ENCODE assay signal across 8 cellular contexts in the genomic region with DNA sequence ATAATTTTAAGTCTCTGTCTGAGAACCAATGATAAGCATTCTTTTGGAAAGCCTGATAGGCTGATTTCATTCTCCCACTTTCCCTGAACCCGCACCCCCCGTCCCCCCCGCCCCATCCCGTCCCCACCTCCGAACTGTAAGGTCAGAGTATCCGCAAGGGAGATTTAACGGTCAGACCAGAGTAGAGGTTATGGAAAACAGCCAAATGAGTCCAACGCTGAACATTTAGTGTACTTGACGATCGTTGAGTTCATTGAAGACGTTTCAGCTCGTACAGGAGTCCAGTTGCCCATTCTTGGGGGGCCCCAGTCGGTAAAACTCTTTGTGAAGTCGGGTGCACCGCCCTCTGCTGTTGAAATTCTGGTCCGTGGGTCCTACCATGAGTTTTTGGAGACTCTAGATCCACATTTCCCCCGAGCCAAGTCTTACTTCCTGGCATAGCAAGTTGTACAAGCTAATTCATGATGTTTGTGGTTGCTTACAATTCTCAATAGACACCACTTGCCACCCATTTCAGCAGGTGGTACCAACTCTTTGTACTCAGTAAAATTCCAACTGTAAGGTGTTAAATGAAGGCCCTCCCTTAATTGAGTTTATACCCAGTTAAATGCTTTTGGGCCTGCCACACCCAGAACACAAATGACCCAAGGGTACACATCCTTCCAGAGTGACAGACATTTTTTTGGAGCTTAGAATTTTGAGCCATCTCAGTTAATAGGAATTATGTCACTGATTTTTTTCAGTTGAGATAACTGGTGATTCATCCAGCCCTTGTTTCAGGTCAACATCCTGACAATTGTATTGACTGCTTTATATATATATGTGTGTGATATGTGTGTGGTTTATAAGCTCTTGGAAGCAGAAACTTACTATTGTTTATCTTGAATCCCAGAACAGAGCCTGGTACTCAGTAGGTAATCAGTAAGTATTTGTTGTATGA. TPM values are rescaled to one million over a fixed set of nuclear protein-coding genes. Genes with fewer than 3 reads are reported as not detected.
A peak's percentile ranks its signal among the peaks of the same experiment; 100 is the strongest.
DNase-seq lines count a peak whose midpoint lies in the region; ATAC-seq and TF ChIP-seq lines count a peak whose summit lies in the region.

No MANE protein-coding gene starts in this region.

- H3K4me1 Mint-ChIP-seq in stimulated activated naive CD8-positive, alpha-beta T cell treated with anti-CD3 and anti-CD28 coated beads, Interleukin-15, amount 100 ng/mL, for 72 hours: peaks cover 24% of the 10 kb centered on the region

- peaks cover 4% of the 10 kb centered on the region for H3K36me3 ChIP-seq in mucosa of descending colon (ENCODE audit: low read depth)

- DNase-seq in ACHN (peak; percentile 65), NCI-H69 (lab: John Stamatoyannopoulos, UW) (peak; percentile 51), epithelial cell of proximal tubule (ENCODE audit: low read depth) (no peak), mucosa of descending colon (peak in 2 of 3 donors; percentile 57 to 72)
- DNase-seq in activated CD8-positive, alpha-beta memory T cell treated with anti-CD3 and anti-CD28 coated beads, Interleukin-2, amount 50 U/mL, for 48 hours: peak; percentile 68
- peak; percentile 45 to 57 for DNase-seq in stimulated activated naive CD8-positive, alpha-beta T cell treated with anti-CD3 and anti-CD28 coated beads, Interleukin-15, amount 100 ng/mL, for 72 hours

- H3K4me3 ChIP-seq in epithelial cell of proximal tubule (ENCODE audit: low read depth, low read length) (peak overlapping the region; percentile 96), mucosa of descending colon (peak overlapping the region; percentile 90)

- no peaks in the 10 kb centered on the region for H3K9me3 Mint-ChIP-seq in stimulated activated naive CD8-positive, alpha-beta T cell treated with anti-CD3 and anti-CD28 coated beads, Interleukin-15, amount 100 ng/mL, for 72 hours

- intact Hi-C loops in mucosa of descending colon (cut with DNase I, micrococcal nuclease): loop anchor here in 1 of 2 donors (5.0 kb wide), 1 partner anchor 50 kb away; no protein-coding TSS in a partner anchor

- H3K27me3 Mint-ChIP-seq in stimulated activated naive CD8-positive, alpha-beta T cell treated with anti-CD3 and anti-CD28 coated beads, Interleukin-15, amount 100 ng/mL, for 72 hours: no peaks in the 10 kb centered on the region

- H3K4me3 Mint-ChIP-seq in stimulated activated naive CD8-positive, alpha-beta T cell treated with anti-CD3 and anti-CD28 coated beads, Interleukin-15, amount 100 ng/mL, for 72 hours: peak overlapping the region; percentile 92 to 95

- peak overlapping the region; percentile 88 for H3K27ac Mint-ChIP-seq in stimulated activated naive CD8-positive, alpha-beta T cell treated with anti-CD3 and anti-CD28 coated beads, Interleukin-15, amount 100 ng/mL, for 72 hours

- H3K9me3 ChIP-seq in mucosa of descending colon: no peaks in the 10 kb centered on the region

- in situ Hi-C loops in ACHN (cut with HindIII; ENCODE audit: low pct_ligation_motif_present, low pct_unique_long_range_greater_than_20kb, low sequenced_read_pairs): no loop called here

- H3K4me1 ChIP-seq in mucosa of descending colon (ENCODE audit: low read depth): no peaks in the 10 kb centered on the region

- ATAC-seq in mucosa of descending colon (no peak), GM18858 (IDR thresholded peaks at IDR 0.05; ENCODE audit: unreplicated experiment) (no peak)
- no peak for ATAC-seq in stimulated activated naive CD8-positive, alpha-beta T cell treated with anti-CD3 and anti-CD28 coated beads, Interleukin-15, amount 100 ng/mL, for 72 hours

- peak; percentile 71 for TF ChIP-seq CTCF in GM12873 (IDR thresholded peaks at IDR 0.05; ENCODE audit: insufficient read depth, low read depth, low read length, missing control alignments)
- peak; percentile 66 for TF ChIP-seq CTCF in epithelial cell of proximal tubule (conservative IDR thresholded peaks at IDR 0.05; ENCODE audit: low read depth, low read length)
- peak; percentile 9 for TF ChIP-seq CTCF in mucosa of descending colon (IDR thresholded peaks at IDR 0.05)

RNA-seq across cellular contexts. Expression of a gene that starts 1.2 kb away (rescaled TPM):
- total RNA-seq in epithelial cell of proximal tubule (7.6 and 9.6 TPM in 2 replicates), mucosa of descending colon (10 to 100 TPM; 30.5 to 37.2 (median 33.3) TPM)

RNA-seq across cellular contexts. Expression of a gene that starts 1.3 kb away (rescaled TPM):
- total RNA-seq in epithelial cell of proximal tubule (0.52 and 0.58 TPM in 2 replicates), mucosa of descending colon (10 to 100 TPM in 1 of 3 donors, 1 to 10 TPM in 2; 7.4 to 11.0 (median 8.2) TPM)

Comparison
In these comparisons a context has a peak if more than half of its experiments do, and no peak if none do; other contexts are left out.
1. CTCF ChIP-seq: peak in every context shown above with its lines; median percentile 71 in GM12873; 66 in epithelial cell of proximal tubule; 9 in mucosa of descending colon.